Comparison of ENCODE assay signal across 35 cellular contexts in genomic region chr12:110168732-110169455, GRCh38.
"Had no signal": no experiment of that assay in that cellular context is flagged by ENCODE, and none has a peak within 500 bp of the region (broad histone marks: within the 10 kb centered on the region; RNA-seq: fewer than 3 reads in every experiment).

No MANE protein-coding gene starts in this region.

- DNase-seq: activated CD4-positive, alpha-beta memory T cell treated with anti-CD3 and anti-CD28 coated beads, Interleukin-2, amount 10 ng/mL, durations not matched to agents 7 days and 5 days; activated CD4-positive, alpha-beta T cell treated with anti-CD3 and anti-CD28 coated beads for 1 hour; activated CD4-positive, alpha-beta T cell treated with anti-CD3 and anti-CD28 coated beads for 48 hours; activated CD4-positive, CD25-positive, alpha-beta regulatory T cell; activated CD8-positive, alpha-beta memory T cell treated with anti-CD3 and anti-CD28 coated beads for 24 hours; activated CD8-positive, alpha-beta memory T cell treated with anti-CD3 and anti-CD28 coated beads, Interleukin-2, amount 10 ng/mL, durations not matched to agents 7 days and 5 days; activated CD8-positive, alpha-beta memory T cell treated with anti-CD3 and anti-CD28 coated beads, Interleukin-2, amount 50 U/mL, for 48 hours; activated effector memory CD4-positive, alpha-beta T cell treated with Interleukin-2 at 50 U/mL for 16 hours; activated naive CD4-positive, alpha-beta T cell treated with anti-CD3 and anti-CD28 coated beads, Interleukin-2, amount 50 U/mL, for 16 hours; activated naive CD8-positive, alpha-beta T cell treated with anti-CD3 and anti-CD28 coated beads for 36 hours; activated T-cell treated with anti-CD3 and anti-CD28 coated beads, Interleukin-2, amount 50 U/mL, for 48 hours; amygdala; NCI-H1092 treated with DMSO at 0.1 percent for 48 hours; NCI-H1417; NCI-H146; NCI-H187; NCI-H2029 treated with DMSO at 0.1 percent for 48 hours; NCI-H2107; NCI-H2171; NCI-H510A; NCI-H526; NCI-H748 treated with DMSO at 0.1 percent for 48 hours; NK-92 treated with Interleukin-12 subunit alpha and Interleukin-12 subunit beta, amount 100 ng/mL, for 24 hours; PC-3; Peyer's patch; RPMI8226; SHP77 treated with DMSO at 0.1 percent for 48 hours; T-cell; T-helper 17 cell had no signal

- H3K36me3 Mint-ChIP-seq: activated CD8-positive, alpha-beta memory T cell treated with anti-CD3 and anti-CD28 coated beads, Interleukin-2, amount 10 ng/mL, durations not matched to agents 7 days and 5 days; T-cell had no signal

- H3K9me3 Mint-ChIP-seq: activated CD4-positive, alpha-beta memory T cell treated with anti-CD3 and anti-CD28 coated beads, Interleukin-2, amount 10 ng/mL, durations not matched to agents 7 days and 5 days; activated naive CD8-positive, alpha-beta T cell treated with anti-CD3 and anti-CD28 coated beads for 36 hours; central memory CD8-positive, alpha-beta T cell; T-cell had no signal

- H3K27me3 ChIP-seq: ascending aorta, cardiac muscle cell, Peyer's patch, SJSA1 had no signal

- H3K4me1 ChIP-seq: Peyer's patch, SJSA1 had no signal

- ATAC-seq: activated CD8-positive, alpha-beta memory T cell treated with anti-CD3 and anti-CD28 coated beads, Interleukin-2, amount 10 ng/mL, durations not matched to agents 7 days and 5 days; PC-3; SK-N-SH treated with all-trans-retinoic acid at 6 μM for 48 hours; T-cell; T-helper 17 cell had no signal

- H3K27ac Mint-ChIP-seq: activated CD4-positive, alpha-beta memory T cell treated with anti-CD3 and anti-CD28 coated beads, Interleukin-2, amount 10 ng/mL, durations not matched to agents 7 days and 5 days; activated CD8-positive, alpha-beta memory T cell treated with anti-CD3 and anti-CD28 coated beads, Interleukin-2, amount 10 ng/mL, durations not matched to agents 7 days and 5 days; activated naive CD8-positive, alpha-beta T cell treated with anti-CD3 and anti-CD28 coated beads for 36 hours; T-cell; T-helper 17 cell had no signal

- H3K4me3 Mint-ChIP-seq: activated CD4-positive, alpha-beta memory T cell treated with anti-CD3 and anti-CD28 coated beads, Interleukin-2, amount 10 ng/mL, durations not matched to agents 7 days and 5 days; activated CD8-positive, alpha-beta memory T cell treated with anti-CD3 and anti-CD28 coated beads, Interleukin-2, amount 10 ng/mL, durations not matched to agents 7 days and 5 days; activated naive CD8-positive, alpha-beta T cell treated with anti-CD3 and anti-CD28 coated beads for 36 hours; central memory CD8-positive, alpha-beta T cell; T-cell; T-helper 17 cell had no signal

- H3K4me3 ChIP-seq: ascending aorta, cardiac muscle cell, Peyer's patch, SJSA1 had no signal

- H3K4me1 Mint-ChIP-seq: activated CD8-positive, alpha-beta memory T cell treated with anti-CD3 and anti-CD28 coated beads, Interleukin-2, amount 10 ng/mL, durations not matched to agents 7 days and 5 days; activated naive CD8-positive, alpha-beta T cell treated with anti-CD3 and anti-CD28 coated beads for 36 hours; central memory CD8-positive, alpha-beta T cell had no signal

- H3K9me3 ChIP-seq: ascending aorta, Peyer's patch, SJSA1 had no signal

- H3K36me3 ChIP-seq: Peyer's patch had no signal

- H3K27ac ChIP-seq: ascending aorta, cardiac muscle cell, Peyer's patch, SJSA1, VCaP had no signal

- H3K27me3 Mint-ChIP-seq: activated CD4-positive, alpha-beta memory T cell treated with anti-CD3 and anti-CD28 coated beads, Interleukin-2, amount 10 ng/mL, durations not matched to agents 7 days and 5 days; activated CD8-positive, alpha-beta memory T cell treated with anti-CD3 and anti-CD28 coated beads, Interleukin-2, amount 10 ng/mL, durations not matched to agents 7 days and 5 days; activated naive CD8-positive, alpha-beta T cell treated with anti-CD3 and anti-CD28 coated beads for 36 hours; central memory CD8-positive, alpha-beta T cell; T-cell; T-helper 17 cell had no signal
